In genomic region chr12:26808766-26809460, GRCh38 we compare ENCODE assay signal across 21 cellular contexts. TPM values are rescaled to one million over a fixed set of nuclear protein-coding genes. Genes with fewer than 3 reads are reported as not detected.
DNase-seq lines count a peak whose midpoint lies in the region; ATAC-seq and TF ChIP-seq lines count a peak whose summit lies in the region.
"Had no signal": no experiment of that assay in that cellular context is flagged by ENCODE, and none has a peak within 500 bp of the region (broad histone marks: within the 10 kb centered on the region; RNA-seq: fewer than 3 reads in every experiment).

No MANE protein-coding gene starts in this region.

- H2BK120ac ChIP-seq in neuronal stem cell (ENCODE audit: low read depth, low read length), result no peak overlapping the region

- H3K9ac ChIP-seq in neuronal stem cell (ENCODE audit: low read depth, low read length, poor library complexity), result no peak overlapping the region

- ATAC-seq in activated T-cell treated with anti-CD3 and anti-CD28 coated beads, Interleukin-2, amount 50 U/mL, for 72 hours (replicated peaks in 1 of 2), result peak; percentile 51 to 58
- ATAC-seq in HG02623 (IDR thresholded peaks at IDR 0.05; ENCODE audit: unreplicated experiment) (peak; percentile 60), gastroesophageal sphincter (no peak)
- peak; percentile 91 for ATAC-seq in activated naive CD8-positive, alpha-beta T cell treated with anti-CD3 and anti-CD28 coated beads, Interleukin-2, amount 50 U/mL, for 24 hours

- H4K8ac ChIP-seq in neuronal stem cell (ENCODE audit: low read depth, low read length), result no peak overlapping the region

- H3K4me1 Mint-ChIP-seq in activated T-cell treated with anti-CD3 and anti-CD28 coated beads, Interleukin-2, amount 50 U/mL, for 72 hours (ENCODE audit: low read depth), result peaks cover 46% of the 10 kb centered on the region
- H3K4me1 Mint-ChIP-seq in activated naive CD8-positive, alpha-beta T cell treated with anti-CD3 and anti-CD28 coated beads, Interleukin-2, amount 50 U/mL, for 24 hours, result peaks cover 50% of the 10 kb centered on the region
- H3K4me1 Mint-ChIP-seq in stimulated activated naive CD8-positive, alpha-beta T cell treated with anti-CD3 and anti-CD28 coated beads, Interleukin-15, Interleukin-2, amounts not matched to agents 100 ng/mL and 50 ng/mL, for 24 hours (ENCODE audit: low read depth), result peaks cover 51% of the 10 kb centered on the region

- no peak overlapping the region for H3K14ac ChIP-seq in neuronal stem cell (ENCODE audit: low read length)

- H3K27me3 ChIP-seq in neuronal stem cell (ENCODE audit: control insufficient read depth in 3 of 3, insufficient read depth in 3 of 3, low read depth in 1 of 3, low read length in 3 of 3), result no peaks in the 10 kb centered on the region
- no peaks in the 10 kb centered on the region for H3K27me3 ChIP-seq in gastroesophageal sphincter
- H3K27me3 ChIP-seq: testis had no signal

- DNase-seq in activated T-cell treated with anti-CD3 and anti-CD28 coated beads, Interleukin-2, amount 50 U/mL, for 72 hours, result no peak
- DNase-seq in activated T-cell treated with anti-CD3 and anti-CD28 coated beads for 4 hours (no peak), neuronal stem cell (ENCODE audit: low spot score) (no peak), NCI-H1417 treated with DMSO at 0.1 percent for 48 hours (lab: John Stamatoyannopoulos, UW) (no peak)
- no peak for DNase-seq in activated naive CD8-positive, alpha-beta T cell treated with anti-CD3 and anti-CD28 coated beads, Interleukin-2, amount 50 U/mL, for 24 hours
- DNase-seq: activated CD4-positive, alpha-beta T cell treated with anti-CD3 and anti-CD28 coated beads, Interleukin-2, amount 50 U/mL, for 48 hours; DMS 273 treated with DMSO at 0.1 percent for 48 hours; GDM1; Kasumi-1; NCI-H1092; NCI-H524 treated with DMSO at 0.1 percent for 48 hours; occipital lobe; retina; stimulated activated CD4-positive, alpha-beta T cell treated with anti-CD3 and anti-CD28 coated beads, Interleukin-12 subunit alpha, Interleukin-12 subunit beta, amount 100 ng/mL, for 4 hours; T-helper 1 cell; testis had no signal

- H3K4me1 ChIP-seq in neuronal stem cell (ENCODE audit: control insufficient read depth in 2 of 2, insufficient read depth in 1 of 2, low read depth in 1 of 2, low read length in 2 of 2) (peaks cover 0 to 5% of the 10 kb centered on the region in 2 donors), gastroesophageal sphincter (peaks cover 0 to 24% (median 3%) of the 10 kb centered on the region in 3 donors)
- H3K4me1 ChIP-seq: testis had no signal

- WGBS in neuronal stem cell (ENCODE audit: extremely low coverage in 2 of 2, insufficient read length in 2 of 2, insufficient replicate concordance in 1 of 2), 2 donors, result no CpG with 5 or more reads among the region's 3 CpGs
- 68 to 86% methylated on average over 3 of the region's 3 CpGs for WGBS in gastroesophageal sphincter (ENCODE audit: low coverage in 1 of 2), 2 donors

- peak overlapping the region; percentile 28 for H3K27ac Mint-ChIP-seq in activated T-cell treated with anti-CD3 and anti-CD28 coated beads, Interleukin-2, amount 50 U/mL, for 72 hours
- H3K27ac Mint-ChIP-seq in activated naive CD8-positive, alpha-beta T cell treated with anti-CD3 and anti-CD28 coated beads, Interleukin-2, amount 50 U/mL, for 24 hours, result peak overlapping the region; percentile 41
- H3K27ac Mint-ChIP-seq in stimulated activated naive CD8-positive, alpha-beta T cell treated with anti-CD3 and anti-CD28 coated beads, Interleukin-15, Interleukin-2, amounts not matched to agents 100 ng/mL and 50 ng/mL, for 24 hours, result peak overlapping the region; percentile 32

- no peak overlapping the region for H3K23ac ChIP-seq in neuronal stem cell (ENCODE audit: low read depth, low read length, poor library complexity)

- no peak overlapping the region for H3K4me3 ChIP-seq in neuronal stem cell (ENCODE audit: low read length in 2 of 2)
- H3K4me3 ChIP-seq in gastroesophageal sphincter, result no peak overlapping the region
- H3K4me3 ChIP-seq: lung, testis had no signal

- H3K36me3 ChIP-seq in neuronal stem cell (replicated peaks in 1 of 2; ENCODE audit: control insufficient read depth in 2 of 2, insufficient read depth in 2 of 2, low read length in 2 of 2), result no peaks in the 10 kb centered on the region
- H3K36me3 ChIP-seq in gastroesophageal sphincter, result no peaks in the 10 kb centered on the region

- H3K18ac ChIP-seq in neuronal stem cell (ENCODE audit: low read length), result no peak overlapping the region

- H3K27me3 Mint-ChIP-seq in activated T-cell treated with anti-CD3 and anti-CD28 coated beads, Interleukin-2, amount 50 U/mL, for 72 hours (ENCODE audit: low read depth), result no peaks in the 10 kb centered on the region
- no peaks in the 10 kb centered on the region for H3K27me3 Mint-ChIP-seq in activated naive CD8-positive, alpha-beta T cell treated with anti-CD3 and anti-CD28 coated beads, Interleukin-2, amount 50 U/mL, for 24 hours
- H3K27me3 Mint-ChIP-seq in stimulated activated naive CD8-positive, alpha-beta T cell treated with anti-CD3 and anti-CD28 coated beads, Interleukin-15, Interleukin-2, amounts not matched to agents 100 ng/mL and 50 ng/mL, for 24 hours, result no peaks in the 10 kb centered on the region

- TF ChIP-seq POLR2A in gastroesophageal sphincter (IDR thresholded peaks at IDR 0.05), result no peak

- H3K4ac ChIP-seq in neuronal stem cell (ENCODE audit: low read length), result no peak overlapping the region

- H3K27ac ChIP-seq in neuronal stem cell (replicated peaks; ENCODE audit: low read length), result no peak overlapping the region
- H3K27ac ChIP-seq in gastroesophageal sphincter, result no peak overlapping the region
- H3K27ac ChIP-seq: C4-2B, testis had no signal

- H3K9me3 ChIP-seq in neuronal stem cell (replicated peaks in 1 of 2; ENCODE audit: control insufficient read depth in 2 of 2, insufficient read depth in 1 of 2, low read depth in 1 of 2, low read length in 2 of 2), result no peaks in the 10 kb centered on the region
- H3K9me3 ChIP-seq in gastroesophageal sphincter, result no peaks in the 10 kb centered on the region
- H3K9me3 ChIP-seq: testis had no signal

- no peaks in the 10 kb centered on the region for H3K9me3 Mint-ChIP-seq in activated T-cell treated with anti-CD3 and anti-CD28 coated beads, Interleukin-2, amount 50 U/mL, for 72 hours
- H3K9me3 Mint-ChIP-seq in activated naive CD8-positive, alpha-beta T cell treated with anti-CD3 and anti-CD28 coated beads, Interleukin-2, amount 50 U/mL, for 24 hours, result no peaks in the 10 kb centered on the region
- H3K9me3 Mint-ChIP-seq in stimulated activated naive CD8-positive, alpha-beta T cell treated with anti-CD3 and anti-CD28 coated beads, Interleukin-15, Interleukin-2, amounts not matched to agents 100 ng/mL and 50 ng/mL, for 24 hours, result no peaks in the 10 kb centered on the region

- H2AFZ ChIP-seq in neuronal stem cell (ENCODE audit: low read length), result no peak overlapping the region

- H2BK12ac ChIP-seq in neuronal stem cell (ENCODE audit: low read length), result no peak overlapping the region

- no peak for TF ChIP-seq CTCF in gastroesophageal sphincter (IDR thresholded peaks at IDR 0.05)

- no peaks in the 10 kb centered on the region for H3K79me1 ChIP-seq in neuronal stem cell (ENCODE audit: low read depth, low read length)

- TF ChIP-seq EP300 in gastroesophageal sphincter (IDR thresholded peaks at IDR 0.05), result no peak

- H3K4me2 ChIP-seq in neuronal stem cell (ENCODE audit: insufficient read depth, low read length, poor library complexity, severe bottlenecking), result no peak overlapping the region

- H2BK5ac ChIP-seq in neuronal stem cell (ENCODE audit: low read length), result no peak overlapping the region

- no peak overlapping the region for H4K91ac ChIP-seq in neuronal stem cell (ENCODE audit: low read depth, low read length, poor library complexity)

- no peak overlapping the region for H2AK5ac ChIP-seq in neuronal stem cell (ENCODE audit: low read depth, low read length)

- H3K4me3 Mint-ChIP-seq in activated T-cell treated with anti-CD3 and anti-CD28 coated beads, Interleukin-2, amount 50 U/mL, for 72 hours, result peak overlapping the region; percentile 5 to 53
- peak overlapping the region; percentile 27 for H3K4me3 Mint-ChIP-seq in activated naive CD8-positive, alpha-beta T cell treated with anti-CD3 and anti-CD28 coated beads, Interleukin-2, amount 50 U/mL, for 24 hours
- H3K4me3 Mint-ChIP-seq in stimulated activated naive CD8-positive, alpha-beta T cell treated with anti-CD3 and anti-CD28 coated beads, Interleukin-15, Interleukin-2, amounts not matched to agents 100 ng/mL and 50 ng/mL, for 24 hours, result peak overlapping the region; percentile 18

- H3K36me3 Mint-ChIP-seq in activated T-cell treated with anti-CD3 and anti-CD28 coated beads, Interleukin-2, amount 50 U/mL, for 72 hours (ENCODE audit: insufficient read depth in 2 of 2), result no peaks in the 10 kb centered on the region
- peaks cover 23% of the 10 kb centered on the region for H3K36me3 Mint-ChIP-seq in activated naive CD8-positive, alpha-beta T cell treated with anti-CD3 and anti-CD28 coated beads, Interleukin-2, amount 50 U/mL, for 24 hours (ENCODE audit: low read depth)
- peaks cover 27% of the 10 kb centered on the region for H3K36me3 Mint-ChIP-seq in stimulated activated naive CD8-positive, alpha-beta T cell treated with anti-CD3 and anti-CD28 coated beads, Interleukin-15, Interleukin-2, amounts not matched to agents 100 ng/mL and 50 ng/mL, for 24 hours (ENCODE audit: low read depth)

- no peak overlapping the region for H2BK15ac ChIP-seq in neuronal stem cell (ENCODE audit: low read length)

RNA-seq across cellular contexts. Expression of gene ITPR2, which starts 24.1 kb away (rescaled TPM):
- total RNA-seq in activated T-cell treated with anti-CD3 and anti-CD28 coated beads, Interleukin-2, amount 50 U/mL, for 72 hours, result 10 to 100 TPM; 44.3 to 55.5 TPM
- polyA plus RNA-seq in neuronal stem cell (2013, experiment 1 of 2), result 0.25 TPM
- polyA plus RNA-seq in neuronal stem cell (2013, experiment 2 of 2), result 0.17 TPM
- total RNA-seq in gastroesophageal sphincter, result 10 to 100 TPM; 30.8 to 63.0 (median 44.4) TPM
